18 cellular contexts compared by ENCODE assay signal in genomic region chr4:243407-243806, GRCh38.
DNase-seq lines count a peak whose midpoint lies in the region; ATAC-seq and TF ChIP-seq lines count a peak whose summit lies in the region.
"Had no signal": no experiment of that assay in that cellular context is flagged by ENCODE, and none has a peak within 500 bp of the region (broad histone marks: within the 10 kb centered on the region; RNA-seq: fewer than 3 reads in every experiment).

No MANE protein-coding gene starts in this region.

- H3K9me3 ChIP-seq in WERI-Rb-1 (ENCODE audit: severe bottlenecking) = peaks cover 12% of the 10 kb centered on the region
- H3K9me3 ChIP-seq: SJSA1 had no signal

- H3K4me3 ChIP-seq in WERI-Rb-1 (ENCODE audit: low read depth, low read length) = no peak overlapping the region
- H3K4me3 ChIP-seq: A549, SJSA1 had no signal

- H3K27ac ChIP-seq in WERI-Rb-1 = peak overlapping the region; percentile 49
- H3K27ac ChIP-seq: A549, RWPE1, SJSA1 had no signal

- no peak for ATAC-seq in HG03135 (IDR thresholded peaks at IDR 0.05; ENCODE audit: unreplicated experiment)
- ATAC-seq in HG02840 (IDR thresholded peaks at IDR 0.05; ENCODE audit: low FRiP score, unreplicated experiment) = no peak
- ATAC-seq: A549 had no signal

- DNase-seq in NCI-H748 (lab: John Stamatoyannopoulos, UW; ENCODE audit: unreplicated experiment) = peak; percentile 14
- no peak for DNase-seq in NCI-H748 treated with DMSO at 0.1 percent for 48 hours (lab: John Stamatoyannopoulos, UW)
- peak; percentile 86 for DNase-seq in NCI-H146 (lab: John Stamatoyannopoulos, UW)
- peak; percentile 49 for DNase-seq in WERI-Rb-1
- peak; percentile 7 for DNase-seq in myocyte (ENCODE audit: low read depth)
- DNase-seq in OCI-M2 (lab: John Stamatoyannopoulos, UW; ENCODE audit: unreplicated experiment) = no peak
- DNase-seq: CD4-positive, CD25-positive, alpha-beta regulatory T cell; DND-41; GDM1; KG1; NCI-H1048; OCI-M1; SW 1271 had no signal

- TF ChIP-seq CTCF in WERI-Rb-1 (IDR thresholded peaks at IDR 0.05; ENCODE audit: low read depth, low read length) = no peak

- no peaks in the 10 kb centered on the region for H3K27me3 ChIP-seq in WERI-Rb-1 (ENCODE audit: insufficient read depth, low read depth, severe bottlenecking)
- H3K27me3 ChIP-seq: SJSA1 had no signal

- peaks cover 5% of the 10 kb centered on the region for H3K36me3 ChIP-seq in WERI-Rb-1
- H3K36me3 ChIP-seq: SJSA1 had no signal

Comparison
In these comparisons a context has a peak if more than half of its experiments do, and no peak if none do; other contexts are left out.
1. DNase-seq: peak in NCI-H748 (single experiment), NCI-H146 (single experiment), WERI-Rb-1 (single experiment) and myocyte (single experiment); none in NCI-H748 treated with DMSO at 0.1 percent for 48 hours (single experiment) and OCI-M2 (single experiment).